1 cellular context compared by ENCODE assay signal in genomic region chr1:145996433-145997155, GRCh38.
TF ChIP-seq lines count a peak whose summit lies in the region.

TSS of gene TXNIP (minus strand) at chr1:145996579. CDS start at chr1:145996266, 313 bp downstream.

TF ChIP-seq in K562, 482 proteins besides CTCF, POLR2A, EP300 and RAD21 (continued from another document):
- TF ChIP-seq SAP30 (IDR thresholded peaks at IDR 0.05; ENCODE audit: borderline replicate concordance, insufficient read depth, low read depth, low read length, poor library complexity, severe bottlenecking) (no peak), NEUROD1 (IDR thresholded peaks at IDR 0.05; ENCODE audit: borderline replicate concordance, low read depth, low read length, partially characterized antibody) (peak; percentile 95), STAT6 (CRISPR knock-in tag; IDR thresholded peaks at IDR 0.05) (no peak), ZNF561 (CRISPR knock-in tag; conservative IDR thresholded peaks at IDR 0.05) (no peak), PRDM10 (IDR thresholded peaks at IDR 0.05; ENCODE audit: partially characterized antibody) (peak; percentile 43), ZBTB49 (CRISPR knock-in tag; IDR thresholded peaks at IDR 0.05; ENCODE audit: borderline replicate concordance) (no peak), CEBPB (tag; IDR thresholded peaks at IDR 0.05) (no peak), KDM1A (IDR thresholded peaks at IDR 0.05) (no peak), TCF3 (CRISPR knock-in tag; IDR thresholded peaks at IDR 0.05) (no peak; the same call in none of the 2 replicates), L3MBTL2 (IDR thresholded peaks at IDR 0.05) (no peak; the same call in 1 of the 2 replicates), ZFP30 (CRISPR knock-in tag; IDR thresholded peaks at IDR 0.05; ENCODE audit: borderline replicate concordance) (no peak), ZNF12 (CRISPR knock-in tag; IDR thresholded peaks at IDR 0.05) (no peak), GATA2 (CRISPR knock-in tag; IDR thresholded peaks at IDR 0.05) (no peak), FOXK1 (CRISPR knock-in tag; IDR thresholded peaks at IDR 0.05; ENCODE audit: borderline replicate concordance) (peak; percentile 100), HLTF (IDR thresholded peaks at IDR 0.05) (peak; percentile 40; the same call in 1 of the 2 replicates), ZEB2 (IDR thresholded peaks at IDR 0.05) (no peak), TCF7 (IDR thresholded peaks at IDR 0.05; ENCODE audit: borderline replicate concordance) (no peak), POU5F1 (IDR thresholded peaks at IDR 0.05; ENCODE audit: borderline replicate concordance, low read depth, low read length, partially characterized antibody) (peak; percentile 29), MTA2 (IDR thresholded peaks at IDR 0.05; ENCODE audit: low read depth) (no peak), NCOA6 (IDR thresholded peaks at IDR 0.05) (no peak), RFX7 (CRISPR knock-in tag; IDR thresholded peaks at IDR 0.05) (no peak), CBX8 (IDR thresholded peaks at IDR 0.05; ENCODE audit: borderline replicate concordance, extremely low read depth, low read depth, low read length, poor library complexity, severe bottlenecking) (no peak), EP400 (IDR thresholded peaks at IDR 0.05) (peak; percentile 97), ZNF785 (CRISPR knock-in tag; IDR thresholded peaks at IDR 0.05) (no peak), IRF9 (tag; IDR thresholded peaks at IDR 0.05) (no peak), CC2D1A (IDR thresholded peaks at IDR 0.05) (peak; percentile 100), CREB3L1 (IDR thresholded peaks at IDR 0.05; ENCODE audit: borderline replicate concordance, low read depth) (peak; percentile 66; the same call in 1 of the 2 replicates), NCOA1 (IDR thresholded peaks at IDR 0.05; ENCODE audit: low read depth) (peak; percentile 96), FOXA3 (CRISPR knock-in tag; conservative IDR thresholded peaks at IDR 0.05 in 1 of 2, IDR thresholded peaks at IDR 0.05 in 1 of 2) (peak; percentile 66 to 98), RBM15 (IDR thresholded peaks at IDR 0.05; ENCODE audit: insufficient read depth, low read length) (no peak), NCOA4 (IDR thresholded peaks at IDR 0.05; ENCODE audit: partially characterized antibody) (no peak), CBFB (CRISPR knock-in tag; IDR thresholded peaks at IDR 0.05) (no peak), FOXO4 (CRISPR knock-in tag; IDR thresholded peaks at IDR 0.05) (no peak), KDM4B (IDR thresholded peaks at IDR 0.05; ENCODE audit: borderline replicate concordance in 2 of 2, low read depth in 1 of 2) (peak in 1 of 2 experiments; percentile 75; a peak in 1 of 4 replicates), MTF1 (CRISPR knock-in tag; IDR thresholded peaks at IDR 0.05; ENCODE audit: borderline replicate concordance) (no peak), THRB (CRISPR knock-in tag; conservative IDR thresholded peaks at IDR 0.05) (0 out of 2 replicates have a peak, but pooled peaks have one; percentile 37), FOXA1 (IDR thresholded peaks at IDR 0.05; ENCODE audit: borderline replicate concordance) (no peak), ZNF212 (CRISPR knock-in tag; IDR thresholded peaks at IDR 0.05) (no peak), ILF3 (IDR thresholded peaks at IDR 0.05; ENCODE audit: borderline replicate concordance) (peak; percentile 95; the same call in 1 of the 2 replicates), ZNF277 (CRISPR knock-in tag; IDR thresholded peaks at IDR 0.05; ENCODE audit: borderline replicate concordance) (no peak), PKNOX1 (IDR thresholded peaks at IDR 0.05) (no peak)
